ENCODE assay signal across 25 cellular contexts in the genomic region with DNA sequence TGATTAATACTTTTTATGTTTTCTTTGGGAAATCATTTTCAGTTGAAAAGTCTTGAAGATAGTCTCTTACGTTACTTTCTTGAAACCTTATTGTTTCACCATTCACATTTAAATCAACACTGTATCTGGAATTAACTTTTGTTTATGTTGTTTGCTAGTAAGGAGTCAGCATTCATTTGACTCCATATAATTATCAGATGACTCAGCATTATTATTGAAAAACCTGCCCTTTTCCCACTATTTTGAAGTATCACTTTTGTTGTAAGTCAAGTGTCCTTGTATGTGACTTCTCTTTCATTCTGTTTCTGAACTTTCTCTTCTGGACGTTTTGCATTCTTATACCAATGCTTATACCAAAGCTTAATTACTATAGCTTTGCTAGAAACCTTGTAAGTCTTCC.
"Had no signal": no experiment of that assay in that cellular context is flagged by ENCODE, and none has a peak within 500 bp of the region (broad histone marks: within the 10 kb centered on the region; RNA-seq: fewer than 3 reads in every experiment).

No MANE protein-coding gene starts in this region.

- H3K9me3 ChIP-seq: SK-N-SH had no signal

- H3K9me3 Mint-ChIP-seq: T-cell had no signal

- DNase-seq: Kasumi-1, MM.1S, MV-4-11, NCI-H1048, NCI-H1105, NCI-H1417, NCI-H1436 treated with DMSO at 0.1 percent for 48 hours, NCI-H1694, NCI-H187 treated with DMSO at 0.1 percent for 48 hours, NCI-H2029 treated with DMSO at 0.1 percent for 48 hours, NCI-H226, NCI-H446, NCI-H510A, NCI-H524 treated with DMSO at 0.1 percent for 48 hours, NCI-H69, NCI-H774, SHP77, SK-N-SH, SW 1271, T-cell had no signal

- H3K9ac ChIP-seq: KMS-11, SK-N-SH had no signal

- H3K27me3 Mint-ChIP-seq: T-cell had no signal

- H3K9me2 ChIP-seq: SK-N-SH had no signal

- H3K27ac ChIP-seq: HL-60, KMS-11, RWPE1 had no signal

- H3K4me3 Mint-ChIP-seq: T-cell had no signal

- H3K27ac Mint-ChIP-seq: T-cell had no signal

- ATAC-seq: Panc1, T-cell had no signal

- FAIRE-seq: HTR-8/SVneo had no signal

- H3K4me2 ChIP-seq: KMS-11, SK-N-SH had no signal
